Comparison of ENCODE assay signal across 9 cellular contexts in the genomic region with DNA sequence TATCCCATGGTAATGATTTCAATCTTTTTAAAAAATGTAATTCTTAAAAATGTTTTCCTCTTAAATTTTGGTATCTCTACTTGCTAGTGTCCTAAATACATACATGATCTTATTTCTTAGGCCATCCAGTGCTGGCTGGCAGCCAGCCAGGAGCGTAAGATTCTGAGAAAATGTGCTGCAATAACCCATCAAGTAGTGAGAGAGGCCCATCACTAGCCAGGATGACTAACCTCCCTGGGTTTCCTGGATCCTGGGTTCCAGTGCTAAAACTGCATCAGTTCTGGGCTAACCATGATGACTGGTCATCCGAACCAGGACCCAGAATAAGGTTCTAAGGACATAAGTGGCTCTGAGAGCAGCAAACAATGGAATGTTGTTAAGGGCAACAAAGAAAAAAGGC. TPM values are rescaled to one million over a fixed set of nuclear protein-coding genes. Genes with fewer than 3 reads are reported as not detected.
DNase-seq lines count a peak whose midpoint lies in the region; ATAC-seq and TF ChIP-seq lines count a peak whose summit lies in the region.
"Had no signal": no experiment of that assay in that cellular context is flagged by ENCODE, and none has a peak within 500 bp of the region (broad histone marks: within the 10 kb centered on the region; RNA-seq: fewer than 3 reads in every experiment).

No MANE protein-coding gene starts in this region.

- H3K36me3 Mint-ChIP-seq in activated CD4-positive, alpha-beta T cell treated with anti-CD3 and anti-CD28 coated beads for 36 hours (ENCODE audit: low read depth): peaks cover 19% of the 10 kb centered on the region

- no peak overlapping the region for H3K4me3 ChIP-seq in fibroblast of mammary gland (ENCODE audit: control insufficient read depth, low read depth, low read length)

- peaks cover 29% of the 10 kb centered on the region for H3K4me1 Mint-ChIP-seq in activated CD4-positive, alpha-beta T cell treated with anti-CD3 and anti-CD28 coated beads for 36 hours

- no peak overlapping the region for H3K4me3 Mint-ChIP-seq in activated CD4-positive, alpha-beta T cell treated with anti-CD3 and anti-CD28 coated beads for 36 hours
- H3K4me3 Mint-ChIP-seq: B cell had no signal

- intact Hi-C loops in activated CD4-positive, alpha-beta T cell treated with anti-CD3 and anti-CD28 coated beads for 36 hours (cut with DNase I, micrococcal nuclease): loop anchor here in 1 of 2 experiments (2.0 kb wide), 1 partner anchor 14 kb away; no protein-coding TSS in a partner anchor

- ATAC-seq in activated CD4-positive, alpha-beta T cell treated with anti-CD3 and anti-CD28 coated beads for 36 hours: peak; percentile 9

- H3K27ac Mint-ChIP-seq in activated CD4-positive, alpha-beta T cell treated with anti-CD3 and anti-CD28 coated beads for 36 hours: peak overlapping the region; percentile 61
- H3K27ac Mint-ChIP-seq: B cell had no signal

- DNase-seq in activated CD4-positive, alpha-beta T cell treated with anti-CD3 and anti-CD28 coated beads for 36 hours: peak; percentile 64
- no peak for DNase-seq in activated CD4-positive, alpha-beta T cell treated with anti-CD3 and anti-CD28 coated beads for 4 hours
- DNase-seq in RPMI7951 (ENCODE audit: low read depth) (peak; percentile 70), fibroblast of mammary gland (ENCODE audit: low read depth) (peak; percentile 94), NCI-H82 treated with DMSO at 0.1 percent for 48 hours (lab: John Stamatoyannopoulos, UW; ENCODE audit: unreplicated experiment) (no peak), NCI-H748 (lab: John Stamatoyannopoulos, UW; ENCODE audit: unreplicated experiment) (no peak), NCI-H1092 (lab: John Stamatoyannopoulos, UW) (no peak)
- peak; percentile 62 to 63 for DNase-seq in stimulated activated CD8-positive, alpha-beta memory T cell treated with anti-CD3 and anti-CD28 coated beads, Interleukin-15, amount 100 ng/mL, for 48 hours (ENCODE audit: low read depth in 2 of 2)

- CTCF ChIA-PET in activated CD4-positive, alpha-beta T cell treated with anti-CD3 and anti-CD28 coated beads for 36 hours (lab: Charles Lee): no interaction called here

- no peak for TF ChIP-seq CTCF in fibroblast of mammary gland (conservative IDR thresholded peaks at IDR 0.05; ENCODE audit: control insufficient read depth, insufficient read depth, low read depth, low read length)

- POLR2A ChIA-PET in activated CD4-positive, alpha-beta T cell treated with anti-CD3 and anti-CD28 coated beads for 36 hours (lab: Charles Lee): no interaction called here

- H3K9me3 Mint-ChIP-seq in activated CD4-positive, alpha-beta T cell treated with anti-CD3 and anti-CD28 coated beads for 36 hours (ENCODE audit: low read depth): no peaks in the 10 kb centered on the region

- H3K27me3 Mint-ChIP-seq in activated CD4-positive, alpha-beta T cell treated with anti-CD3 and anti-CD28 coated beads for 36 hours: no peaks in the 10 kb centered on the region
- H3K27me3 Mint-ChIP-seq: B cell had no signal

RNA-seq across cellular contexts. Expression of a gene that starts 15.7 kb away (rescaled TPM):
- total RNA-seq in activated CD4-positive, alpha-beta T cell treated with anti-CD3 and anti-CD28 coated beads for 36 hours: under 1 TPM; 0.69 to 0.73 TPM
- 0.10 and 0.60 TPM in 2 replicates for total RNA-seq in RPMI7951 (2014; rRNA removed; shearing (Covaris generic))

RNA-seq across cellular contexts. Expression of a gene that starts 42.0 kb away (rescaled TPM):
- 100 to 1,000 TPM; 259 to 261 TPM for total RNA-seq in activated CD4-positive, alpha-beta T cell treated with anti-CD3 and anti-CD28 coated beads for 36 hours
- 11.8 and 16.1 TPM in 2 replicates for total RNA-seq in RPMI7951 (2014; rRNA removed; shearing (Covaris generic))

Comparison
In these comparisons a context has a peak if more than half of its experiments do, and no peak if none do; other contexts are left out.
1. DNase-seq: peak in activated CD4-positive, alpha-beta T cell treated with anti-CD3 and anti-CD28 coated beads for 36 hours (single experiment), RPMI7951 (single experiment), fibroblast of mammary gland (single experiment) and stimulated activated CD8-positive, alpha-beta memory T cell treated with anti-CD3 and anti-CD28 coated beads, Interleukin-15, amount 100 ng/mL, for 48 hours (2 of 2); none in activated CD4-positive, alpha-beta T cell treated with anti-CD3 and anti-CD28 coated beads for 4 hours (0 of 2), NCI-H82 treated with DMSO at 0.1 percent for 48 hours (single experiment), NCI-H748 (single experiment) and NCI-H1092 (single experiment).
2. RNA of a gene that starts 42.0 kb away (total RNA-seq): 259 to 261 TPM in activated CD4-positive, alpha-beta T cell treated with anti-CD3 and anti-CD28 coated beads for 36 hours; 11.8 to 16.1 TPM in RPMI7951; every median in the first group is over 10 times any median in the second.